Comparison of ENCODE assay signal across 2 cellular contexts in genomic region chr1:41045740-41046139, GRCh38.
TF ChIP-seq lines count a peak whose summit lies in the region.

No MANE protein-coding gene starts in this region.

TF ChIP-seq in liver, 16 proteins besides CTCF, POLR2A, EP300 and RAD21:
- TF ChIP-seq EGR1 (IDR thresholded peaks at IDR 0.05; ENCODE audit: low read depth in 2 of 2) (peak in 1 of 2 donors; percentile 13), REST (IDR thresholded peaks at IDR 0.05) (no peak), FOXA2 (IDR thresholded peaks at IDR 0.05) (no peak), HNF4A (conservative IDR thresholded peaks at IDR 0.05) (peak; percentile 36 to 56), JUND (IDR thresholded peaks at IDR 0.05) (peak in 1 of 2 donors; percentile 32), SP1 (IDR thresholded peaks at IDR 0.05) (peak; percentile 14), RXRA (IDR thresholded peaks at IDR 0.05) (peak; percentile 27 to 46)

TF ChIP-seq in HepG2, 621 proteins besides CTCF, POLR2A, EP300 and RAD21:
- TF ChIP-seq ZNF484 (CRISPR knock-in tag; IDR thresholded peaks at IDR 0.05; ENCODE audit: borderline replicate concordance, low read depth) (no peak), ZBTB21 (CRISPR knock-in tag; IDR thresholded peaks at IDR 0.05) (no peak), ARHGAP35 (CRISPR knock-in tag; IDR thresholded peaks at IDR 0.05; ENCODE audit: borderline replicate concordance) (no peak), KLF9 (CRISPR knock-in tag; IDR thresholded peaks at IDR 0.05; ENCODE audit: low read depth) (no peak), NPAS2 (CRISPR knock-in tag; IDR thresholded peaks at IDR 0.05; ENCODE audit: borderline replicate concordance) (no peak), RARA (CRISPR knock-in tag; IDR thresholded peaks at IDR 0.05) (no peak), ZNF280B (CRISPR knock-in tag; IDR thresholded peaks at IDR 0.05; ENCODE audit: borderline replicate concordance) (no peak), ZFYVE20 (CRISPR knock-in tag; IDR thresholded peaks at IDR 0.05; ENCODE audit: borderline replicate concordance, low read depth) (no peak), ARNT2 (CRISPR knock-in tag; IDR thresholded peaks at IDR 0.05; ENCODE audit: low read depth) (no peak), CEBPG (CRISPR knock-in tag; IDR thresholded peaks at IDR 0.05) (no peak), ZNF383 (CRISPR knock-in tag; IDR thresholded peaks at IDR 0.05; ENCODE audit: borderline replicate concordance) (no peak), TFE3 (CRISPR knock-in tag; IDR thresholded peaks at IDR 0.05) (no peak)
